1 cellular context compared by ENCODE assay signal in the genomic region with DNA sequence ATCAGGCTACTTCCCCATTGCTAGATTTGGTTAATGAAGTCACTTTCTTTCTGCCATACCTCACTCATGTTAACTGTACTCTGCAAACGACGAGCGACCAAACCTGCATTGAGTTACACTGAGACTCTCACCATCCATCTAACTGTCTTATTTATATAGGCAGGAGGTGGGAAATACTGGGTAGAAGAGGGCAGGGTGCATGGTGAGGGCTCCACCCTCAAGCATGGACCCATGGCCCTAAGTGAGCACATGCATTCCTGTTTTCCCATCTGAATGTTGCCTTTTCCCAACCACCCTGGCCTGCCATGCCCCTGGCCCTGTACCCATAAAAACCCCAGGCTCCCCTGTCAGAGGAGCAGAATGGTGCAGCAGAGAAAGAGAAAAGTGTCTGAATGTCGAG.
A peak's percentile ranks its signal among the peaks of the same experiment; 100 is the strongest.
TF ChIP-seq lines count a peak whose summit lies in the region.

No MANE protein-coding gene starts in this region.

TF ChIP-seq in HepG2, 621 proteins besides CTCF, POLR2A, EP300 and RAD21 (continued from another document):
- TF ChIP-seq BCL6 (CRISPR knock-in tag; IDR thresholded peaks at IDR 0.05) (peak; percentile 33; the same call in 1 of the 2 replicates), RXRA (CRISPR knock-in tag; IDR thresholded peaks at IDR 0.05) (no peak), PLRG1 (conservative IDR thresholded peaks at IDR 0.05) (no peak), HNF4A (CRISPR knock-in tag; IDR thresholded peaks at IDR 0.05) (peak; percentile 24; the same call in 1 of the 2 replicates), ZNF788 (CRISPR knock-in tag; IDR thresholded peaks at IDR 0.05; ENCODE audit: borderline replicate concordance) (no peak), FOXK2 (IDR thresholded peaks at IDR 0.05) (no peak), TAF15 (IDR thresholded peaks at IDR 0.05; ENCODE audit: low read depth, low read length, poor library complexity, severe bottlenecking) (no peak), FOXA1 (IDR thresholded peaks at IDR 0.05) (no peak), FOXA1 (CRISPR knock-in tag; IDR thresholded peaks at IDR 0.05) (0 out of 2 replicates have a peak, but pooled peaks have one; percentile 7), ZNF317 (CRISPR knock-in tag; IDR thresholded peaks at IDR 0.05) (no peak), ZNF234 (CRISPR knock-in tag; conservative IDR thresholded peaks at IDR 0.05) (no peak), MAFF (IDR thresholded peaks at IDR 0.05; ENCODE audit: low read depth, low read length) (no peak), NCOR1 (IDR thresholded peaks at IDR 0.05; ENCODE audit: borderline replicate concordance, low read length) (no peak), MEIS2 (CRISPR knock-in tag; IDR thresholded peaks at IDR 0.05) (no peak)
- TF ChIP-seq, protein P1, sequence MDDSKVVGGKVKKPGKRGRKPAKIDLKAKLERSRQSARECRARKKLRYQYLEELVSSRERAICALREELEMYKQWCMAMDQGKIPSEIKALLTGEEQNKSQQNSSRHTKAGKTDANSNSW (CRISPR knock-in tag; IDR thresholded peaks at IDR 0.05; ENCODE audit: borderline replicate concordance), result no peak
- TF ChIP-seq, protein P2, sequence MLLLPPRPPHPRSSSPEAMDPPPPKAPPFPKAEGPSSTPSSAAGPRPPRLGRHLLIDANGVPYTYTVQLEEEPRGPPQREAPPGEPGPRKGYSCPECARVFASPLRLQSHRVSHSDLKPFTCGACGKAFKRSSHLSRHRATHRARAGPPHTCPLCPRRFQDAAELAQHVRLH (CRISPR knock-in tag; IDR thresholded peaks at IDR 0.05; ENCODE audit: borderline replicate concordance, low read depth), result no peak
- TF ChIP-seq, protein P3, sequence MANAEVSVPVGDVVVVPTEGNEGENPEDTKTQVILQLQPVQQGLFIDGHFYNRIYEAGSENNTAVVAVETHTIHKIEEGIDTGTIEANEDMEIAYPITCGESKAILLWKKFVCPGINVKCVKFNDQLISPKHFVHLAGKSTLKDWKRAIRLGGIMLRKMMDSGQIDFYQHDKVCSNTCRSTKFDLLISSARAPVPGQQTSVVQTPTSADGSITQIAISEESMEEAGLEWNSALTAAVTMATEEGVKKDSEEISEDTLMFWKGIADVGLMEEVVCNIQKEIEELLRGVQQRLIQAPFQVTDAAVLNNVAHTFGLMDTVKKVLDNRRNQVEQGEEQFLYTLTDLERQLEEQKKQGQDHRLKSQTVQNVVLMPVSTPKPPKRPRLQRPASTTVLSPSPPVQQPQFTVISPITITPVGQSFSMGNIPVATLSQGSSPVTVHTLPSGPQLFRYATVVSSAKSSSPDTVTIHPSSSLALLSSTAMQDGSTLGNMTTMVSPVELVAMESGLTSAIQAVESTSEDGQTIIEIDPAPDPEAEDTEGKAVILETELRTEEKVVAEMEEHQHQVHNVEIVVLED (CRISPR knock-in tag; IDR thresholded peaks at IDR 0.05; ENCODE audit: borderline replicate concordance), result no peak
- TF ChIP-seq, protein P4, sequence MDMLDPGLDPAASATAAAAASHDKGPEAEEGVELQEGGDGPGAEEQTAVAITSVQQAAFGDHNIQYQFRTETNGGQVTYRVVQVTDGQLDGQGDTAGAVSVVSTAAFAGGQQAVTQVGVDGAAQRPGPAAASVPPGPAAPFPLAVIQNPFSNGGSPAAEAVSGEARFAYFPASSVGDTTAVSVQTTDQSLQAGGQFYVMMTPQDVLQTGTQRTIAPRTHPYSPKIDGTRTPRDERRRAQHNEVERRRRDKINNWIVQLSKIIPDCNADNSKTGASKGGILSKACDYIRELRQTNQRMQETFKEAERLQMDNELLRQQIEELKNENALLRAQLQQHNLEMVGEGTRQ (IDR thresholded peaks at IDR 0.05; ENCODE audit: low read depth, low read length), result no peak
- TF ChIP-seq, protein P4 (CRISPR knock-in tag; IDR thresholded peaks at IDR 0.05; ENCODE audit: borderline replicate concordance), result no peak
- TF ChIP-seq, protein P5, sequence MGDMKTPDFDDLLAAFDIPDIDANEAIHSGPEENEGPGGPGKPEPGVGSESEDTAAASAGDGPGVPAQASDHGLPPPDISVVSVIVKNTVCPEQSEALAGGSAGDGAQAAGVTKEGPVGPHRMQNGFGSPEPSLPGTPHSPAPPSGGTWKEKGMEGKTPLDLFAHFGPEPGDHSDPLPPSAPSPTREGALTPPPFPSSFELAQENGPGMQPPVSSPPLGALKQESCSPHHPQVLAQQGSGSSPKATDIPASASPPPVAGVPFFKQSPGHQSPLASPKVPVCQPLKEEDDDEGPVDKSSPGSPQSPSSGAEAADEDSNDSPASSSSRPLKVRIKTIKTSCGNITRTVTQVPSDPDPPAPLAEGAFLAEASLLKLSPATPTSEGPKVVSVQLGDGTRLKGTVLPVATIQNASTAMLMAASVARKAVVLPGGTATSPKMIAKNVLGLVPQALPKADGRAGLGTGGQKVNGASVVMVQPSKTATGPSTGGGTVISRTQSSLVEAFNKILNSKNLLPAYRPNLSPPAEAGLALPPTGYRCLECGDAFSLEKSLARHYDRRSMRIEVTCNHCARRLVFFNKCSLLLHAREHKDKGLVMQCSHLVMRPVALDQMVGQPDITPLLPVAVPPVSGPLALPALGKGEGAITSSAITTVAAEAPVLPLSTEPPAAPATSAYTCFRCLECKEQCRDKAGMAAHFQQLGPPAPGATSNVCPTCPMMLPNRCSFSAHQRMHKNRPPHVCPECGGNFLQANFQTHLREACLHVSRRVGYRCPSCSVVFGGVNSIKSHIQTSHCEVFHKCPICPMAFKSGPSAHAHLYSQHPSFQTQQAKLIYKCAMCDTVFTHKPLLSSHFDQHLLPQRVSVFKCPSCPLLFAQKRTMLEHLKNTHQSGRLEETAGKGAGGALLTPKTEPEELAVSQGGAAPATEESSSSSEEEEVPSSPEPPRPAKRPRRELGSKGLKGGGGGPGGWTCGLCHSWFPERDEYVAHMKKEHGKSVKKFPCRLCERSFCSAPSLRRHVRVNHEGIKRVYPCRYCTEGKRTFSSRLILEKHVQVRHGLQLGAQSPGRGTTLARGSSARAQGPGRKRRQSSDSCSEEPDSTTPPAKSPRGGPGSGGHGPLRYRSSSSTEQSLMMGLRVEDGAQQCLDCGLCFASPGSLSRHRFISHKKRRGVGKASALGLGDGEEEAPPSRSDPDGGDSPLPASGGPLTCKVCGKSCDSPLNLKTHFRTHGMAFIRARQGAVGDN (CRISPR knock-in tag; IDR thresholded peaks at IDR 0.05), result 0 out of 2 replicates have a peak, but pooled peaks have one; percentile 19
TF ChIP-seq in HepG2: peak in this region for 6.
